ENCODE assay signal across 21 cellular contexts in the genomic region with DNA sequence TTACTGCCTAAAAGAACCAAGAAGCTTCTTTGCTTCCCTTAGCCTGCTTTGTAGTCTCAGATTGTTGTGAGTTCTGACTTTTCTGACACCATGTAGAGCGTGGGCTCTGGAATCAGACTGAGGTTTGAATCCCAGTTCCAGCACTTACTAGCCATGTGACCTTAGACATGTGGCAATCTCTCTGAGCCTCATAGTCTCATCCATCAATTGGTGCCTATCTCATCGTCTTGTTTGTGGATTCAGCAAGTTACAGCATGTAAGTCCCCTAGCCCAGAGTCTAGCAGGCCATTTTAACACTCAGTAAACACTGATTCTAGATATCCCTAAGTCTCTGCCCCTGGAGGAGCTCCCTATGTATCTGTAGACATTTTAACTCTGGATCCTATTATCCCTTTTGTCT.
"Had no signal": no experiment of that assay in that cellular context is flagged by ENCODE, and none has a peak within 500 bp of the region (broad histone marks: within the 10 kb centered on the region; RNA-seq: fewer than 3 reads in every experiment).

No MANE protein-coding gene starts in this region.

- H3K9me3 ChIP-seq: gastroesophageal sphincter, heart left ventricle, mucosa of descending colon, stomach had no signal

- H3K27ac Mint-ChIP-seq: activated CD4-positive, alpha-beta memory T cell treated with anti-CD3 and anti-CD28 coated beads for 36 hours; activated naive CD8-positive, alpha-beta T cell treated with anti-CD3 and anti-CD28 coated beads for 36 hours; stimulated activated effector memory CD8-positive, alpha-beta T cell treated with anti-CD3 and anti-CD28 coated beads, Interleukin-12 subunit alpha, Interleukin-12 subunit beta, amount 100 ng/mL, for 72 hours; T-helper 1 cell treated with Interleukin-12 subunit alpha and Interleukin-12 subunit beta and Interleukin-4 antibody, amounts not matched to agents 30 μg/mL and 1 μg/mL, for 36 hours had no signal

- H3K4me3 ChIP-seq: coronary artery, gastroesophageal sphincter, heart left ventricle, mucosa of descending colon, stomach had no signal

- H3K27me3 Mint-ChIP-seq: activated CD4-positive, alpha-beta memory T cell treated with anti-CD3 and anti-CD28 coated beads for 36 hours; activated naive CD8-positive, alpha-beta T cell treated with anti-CD3 and anti-CD28 coated beads for 36 hours had no signal

- H3K27me3 ChIP-seq: gastroesophageal sphincter, heart left ventricle, stomach had no signal

- H3K36me3 ChIP-seq: heart left ventricle, stomach had no signal

- H3K4me1 Mint-ChIP-seq: activated naive CD8-positive, alpha-beta T cell treated with anti-CD3 and anti-CD28 coated beads for 36 hours had no signal

- FAIRE-seq: islet of Langerhans, small intestine had no signal

- H3K36me3 Mint-ChIP-seq: activated CD4-positive, alpha-beta memory T cell treated with anti-CD3 and anti-CD28 coated beads for 36 hours; stimulated activated effector memory CD8-positive, alpha-beta T cell treated with anti-CD3 and anti-CD28 coated beads, Interleukin-12 subunit alpha, Interleukin-12 subunit beta, amount 100 ng/mL, for 72 hours had no signal

- H3K4me3 Mint-ChIP-seq: activated CD4-positive, alpha-beta memory T cell treated with anti-CD3 and anti-CD28 coated beads for 36 hours; activated naive CD8-positive, alpha-beta T cell treated with anti-CD3 and anti-CD28 coated beads for 36 hours; stimulated activated effector memory CD8-positive, alpha-beta T cell treated with anti-CD3 and anti-CD28 coated beads, Interleukin-12 subunit alpha, Interleukin-12 subunit beta, amount 100 ng/mL, for 72 hours; T-helper 1 cell treated with Interleukin-12 subunit alpha and Interleukin-12 subunit beta and Interleukin-4 antibody, amounts not matched to agents 30 μg/mL and 1 μg/mL, for 36 hours had no signal

- DNase-seq: activated CD4-positive, alpha-beta memory T cell treated with anti-CD3 and anti-CD28 coated beads for 36 hours; activated CD4-positive, alpha-beta T cell treated with anti-CD3 and anti-CD28 coated beads for 48 hours; activated naive CD4-positive, alpha-beta T cell treated with Interleukin-2 at 50 U/mL for 16 hours; activated naive CD8-positive, alpha-beta T cell treated with anti-CD3 and anti-CD28 coated beads for 36 hours; activated T-cell treated with anti-CD3 and anti-CD28 coated beads, Interleukin-2, amount 50 U/mL, for 48 hours; cerebellar nuclear complex; heart left ventricle; mesenchymal stem cell; mucosa of descending colon; nucleus accumbens; posterior cingulate gyrus; small intestine; stimulated activated CD4-positive, alpha-beta T cell treated with anti-CD3 and anti-CD28 coated beads, Interleukin-2, amount 100 ng/mL, for 24 hours; stomach; trophoblast cell had no signal

- H3K27ac ChIP-seq: coronary artery, gastroesophageal sphincter, heart left ventricle, stomach had no signal

- ATAC-seq: gastroesophageal sphincter; heart left ventricle; mucosa of descending colon; sciatic nerve; stimulated activated effector memory CD8-positive, alpha-beta T cell treated with anti-CD3 and anti-CD28 coated beads, Interleukin-12 subunit alpha, Interleukin-12 subunit beta, amount 100 ng/mL, for 72 hours had no signal
